Comparison of ENCODE assay signal across 22 cellular contexts in the genomic region with DNA sequence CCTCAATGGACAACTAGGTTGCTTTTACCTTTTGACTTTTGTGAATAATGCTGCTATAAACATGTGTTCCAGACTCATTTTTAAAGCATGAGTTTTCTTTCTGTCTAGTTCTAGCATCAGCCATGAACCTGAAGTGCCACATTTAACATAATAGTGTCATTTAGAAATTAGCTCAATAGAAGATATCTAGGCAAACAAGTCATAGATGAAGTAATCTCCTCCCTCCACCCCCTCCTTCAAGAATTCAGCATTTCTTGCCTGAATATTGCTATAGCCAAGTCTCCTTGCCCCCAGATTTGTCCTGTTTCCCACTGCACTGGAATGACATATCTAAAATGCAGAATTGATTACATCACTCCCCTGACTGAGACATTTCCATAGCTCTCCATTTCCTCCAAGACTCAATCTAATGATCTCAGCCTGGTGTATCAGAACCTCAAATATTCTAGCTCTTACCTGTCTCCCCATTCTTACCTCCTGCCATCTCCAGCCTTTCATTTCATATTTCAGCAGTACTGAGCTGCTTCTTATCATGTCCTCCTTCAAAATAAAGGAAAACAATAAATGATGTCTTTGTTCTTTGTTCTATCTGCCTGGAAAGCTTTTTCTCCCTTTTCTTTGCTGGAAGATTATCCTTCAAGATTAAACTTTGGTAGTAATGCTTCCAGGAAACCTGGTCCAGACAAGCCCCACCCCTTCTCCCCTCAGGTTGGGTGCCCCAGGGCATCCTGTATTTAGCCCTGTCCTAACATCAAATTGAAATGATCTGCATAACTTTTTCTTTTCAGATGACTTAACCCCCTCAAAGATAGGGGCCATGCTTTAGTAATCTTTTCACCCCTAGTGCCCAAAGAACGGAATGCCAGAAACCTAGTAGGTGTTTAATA.
"Had no signal": no experiment of that assay in that cellular context is flagged by ENCODE, and none has a peak within 500 bp of the region (broad histone marks: within the 10 kb centered on the region; RNA-seq: fewer than 3 reads in every experiment).

No MANE protein-coding gene starts in this region.

- H3K4me3 Mint-ChIP-seq: endodermal cell; naive thymus-derived CD4-positive, alpha-beta T cell; nephron progenitor cell had no signal

- H3K27ac Mint-ChIP-seq: endodermal cell; naive thymus-derived CD4-positive, alpha-beta T cell; nephron progenitor cell had no signal

- H3K27ac ChIP-seq: coronary artery, heart left ventricle, neutrophil, psoas muscle, sigmoid colon, thyroid gland, upper lobe of left lung, uterus had no signal

- H3K27me3 Mint-ChIP-seq: naive thymus-derived CD4-positive, alpha-beta T cell had no signal

- H3K4me1 ChIP-seq: psoas muscle, sigmoid colon, thyroid gland, upper lobe of left lung, uterus had no signal

- FAIRE-seq: endothelial cell of umbilical vein, frontal cortex, small intestine had no signal

- H3K4me3 ChIP-seq: coronary artery, heart left ventricle, lung, psoas muscle, sigmoid colon, thyroid gland, upper lobe of left lung, uterus had no signal

- H3K36me3 ChIP-seq: heart left ventricle, neutrophil, sigmoid colon, thyroid gland, upper lobe of left lung, uterus had no signal

- H3K27me3 ChIP-seq: heart left ventricle, neutrophil, sigmoid colon, thyroid gland, upper lobe of left lung, uterus had no signal

- DNase-seq: effector CD4-positive, alpha-beta T cell; endodermal cell; heart left ventricle; hypothalamus; left cardiac atrium; left ventricle myocardium superior; naive thymus-derived CD4-positive, alpha-beta T cell; nephron progenitor cell; psoas muscle; retina; sigmoid colon; small intestine; stimulated activated CD4-positive, alpha-beta T cell treated with anti-CD3 and anti-CD28 coated beads, Interleukin-12 subunit alpha, Interleukin-12 subunit beta, amount 100 ng/mL, for 4 hours; stimulated activated naive CD4-positive, alpha-beta T cell treated with Interleukin-2 at 50 U/mL for 16 hours; thyroid gland; upper lobe of left lung; uterus had no signal

- H3K9me3 ChIP-seq: neutrophil, thyroid gland, uterus had no signal
